ENCODE assay signal across 1 cellular context in genomic region chr1:52726265-52727113, GRCh38.
TF ChIP-seq lines count a peak whose summit lies in the region.

Gene ZYG11B (plus strand): TSS chr1:52726453. CDS start chr1:52726654, 201 bp downstream.

TF ChIP-seq in K562, 482 proteins besides CTCF, POLR2A, EP300 and RAD21 (continued from another document and continues in another):
- TF ChIP-seq ZNF318 (IDR thresholded peaks at IDR 0.05; ENCODE audit: borderline replicate concordance in 1 of 2, low read depth in 1 of 2) = no peak; a peak in 1 of 4 replicates
- peak; percentile 32 to 47; a peak in 2 of 4 replicates for TF ChIP-seq TRIM24 (IDR thresholded peaks at IDR 0.05)
- TF ChIP-seq NRF1 (conservative IDR thresholded peaks at IDR 0.05 in 1 of 2, IDR thresholded peaks at IDR 0.05 in 1 of 2) = peak in 1 of 2 experiments; percentile 82; a peak in 2 of 4 replicates
- TF ChIP-seq RBM25 (IDR thresholded peaks at IDR 0.05; ENCODE audit: low read depth, low read length, severe bottlenecking) = no peak
- peak; percentile 36; the same call in 1 of the 2 replicates for TF ChIP-seq SMAD4 (CRISPR knock-in tag; conservative IDR thresholded peaks at IDR 0.05)
- TF ChIP-seq NR2C2 (CRISPR knock-in tag; IDR thresholded peaks at IDR 0.05) = peak; percentile 44; the same call in 1 of the 2 replicates
- TF ChIP-seq NR2C2 (tag; IDR thresholded peaks at IDR 0.05) = peak; percentile 48
- peak; percentile 40; the same call in 1 of the 2 replicates for TF ChIP-seq STAG1 (CRISPR knock-in tag; IDR thresholded peaks at IDR 0.05; ENCODE audit: borderline replicate concordance)
- peak; percentile 76; the same call in 1 of the 2 replicates for TF ChIP-seq THAP12 (CRISPR knock-in tag; IDR thresholded peaks at IDR 0.05)
- TF ChIP-seq NFRKB (IDR thresholded peaks at IDR 0.05; ENCODE audit: low read depth) = peak; percentile 83; the same call in 1 of the 2 replicates
- no peak for TF ChIP-seq TFAP4 (CRISPR knock-in tag; IDR thresholded peaks at IDR 0.05; ENCODE audit: borderline replicate concordance)
- no peak for TF ChIP-seq GATAD2A (IDR thresholded peaks at IDR 0.05)
- peak; percentile 76 for TF ChIP-seq ZBTB5 (IDR thresholded peaks at IDR 0.05)
- peak; percentile 21; the same call in 1 of the 2 replicates for TF ChIP-seq SP1 (CRISPR knock-in tag; IDR thresholded peaks at IDR 0.05)
- no peak for TF ChIP-seq ZBTB34 (CRISPR knock-in tag; IDR thresholded peaks at IDR 0.05)
- no peak; the same call in 1 of the 2 replicates for TF ChIP-seq ATF6 (CRISPR knock-in tag; IDR thresholded peaks at IDR 0.05)
- TF ChIP-seq U2AF1 (optimal IDR thresholded peaks at IDR 0.05; ENCODE audit: low read depth, low read length) = peak; percentile 54
- TF ChIP-seq MAFG (tag; conservative IDR thresholded peaks at IDR 0.05) = no peak
- peak in 1 of 2 experiments; percentile 67; a peak in 1 of 4 replicates for TF ChIP-seq MNT (conservative IDR thresholded peaks at IDR 0.05)
- no peak for TF ChIP-seq TCF7 (IDR thresholded peaks at IDR 0.05; ENCODE audit: borderline replicate concordance)
- no peak for TF ChIP-seq HDAC3 (IDR thresholded peaks at IDR 0.05; ENCODE audit: borderline replicate concordance, partially characterized antibody)
- TF ChIP-seq HBP1 (CRISPR knock-in tag; IDR thresholded peaks at IDR 0.05) = peak; percentile 94; the same call in 1 of the 2 replicates
- 0 out of 2 replicates have a peak, but pooled peaks have one; percentile 44 for TF ChIP-seq ILF3 (IDR thresholded peaks at IDR 0.05; ENCODE audit: borderline replicate concordance)
- TF ChIP-seq DLX4 (CRISPR knock-in tag; IDR thresholded peaks at IDR 0.05) = no peak
- TF ChIP-seq CBX1 (IDR thresholded peaks at IDR 0.05; ENCODE audit: low read depth) = peak; percentile 38; the same call in 1 of the 2 replicates
- TF ChIP-seq HMGXB4 (CRISPR knock-in tag; IDR thresholded peaks at IDR 0.05) = 0 out of 2 replicates have a peak, but pooled peaks have one; percentile 68
- TF ChIP-seq RNF2 (IDR thresholded peaks at IDR 0.05) = no peak
- TF ChIP-seq KDM1A (IDR thresholded peaks at IDR 0.05) = peak; percentile 9 to 29; a peak in 1 of 4 replicates
- TF ChIP-seq ZNF695 (CRISPR knock-in tag; IDR thresholded peaks at IDR 0.05) = no peak
